Comparison of ENCODE assay signal across 2 cellular contexts in genomic region chr14:101731187-101732080, GRCh38.
TF ChIP-seq lines count a peak whose summit lies in the region.

No MANE protein-coding gene starts in this region.

TF ChIP-seq in A549, 52 proteins besides CTCF, POLR2A, EP300 and RAD21 (continued from another document):
- TF ChIP-seq E2F6 (IDR thresholded peaks at IDR 0.05; ENCODE audit: borderline replicate concordance, low read depth) (peak; percentile 63), CHD4 (IDR thresholded peaks at IDR 0.05; ENCODE audit: borderline replicate concordance) (no peak), MAX (IDR thresholded peaks at IDR 0.05) (peak; percentile 77), CEBPB (IDR thresholded peaks at IDR 0.05) (peak; percentile 15 to 61; a peak in 3 of 4 replicates), GATA3 (IDR thresholded peaks at IDR 0.05; ENCODE audit: borderline replicate concordance) (no peak), BHLHE40 (IDR thresholded peaks at IDR 0.05; ENCODE audit: low read depth, low read length) (no peak), PBX3 (IDR thresholded peaks at IDR 0.05) (no peak)

TF ChIP-seq in H1, 55 proteins besides CTCF, POLR2A, EP300 and RAD21 (continued from another document):
- TF ChIP-seq USF2 (IDR thresholded peaks at IDR 0.05; ENCODE audit: low read length), result no peak
- no peak for TF ChIP-seq CHD2 (IDR thresholded peaks at IDR 0.05; ENCODE audit: low read length)
